Comparison of ENCODE assay signal across 10 cellular contexts in the genomic region with DNA sequence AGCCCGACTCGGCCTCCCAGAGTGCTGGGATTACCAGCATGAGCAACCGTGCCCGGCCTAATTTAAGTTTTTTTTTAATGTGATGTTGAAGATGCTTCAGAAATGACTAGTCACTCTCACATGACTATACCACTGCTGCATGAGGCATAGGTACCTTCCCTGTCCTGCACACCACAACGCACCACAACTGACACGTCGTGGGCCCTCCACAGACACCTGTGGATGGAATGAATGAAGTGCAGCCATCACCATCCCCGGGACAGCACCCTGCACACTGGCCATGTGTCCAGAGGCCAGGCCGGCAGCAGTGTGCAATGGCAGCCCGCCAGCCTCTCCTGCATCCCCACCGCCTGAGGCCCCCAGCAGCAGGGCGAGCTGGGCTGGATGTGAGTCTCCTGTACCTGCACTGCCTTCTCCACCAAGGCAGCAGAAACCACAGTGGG. TPM values are rescaled to one million over a fixed set of nuclear protein-coding genes. Genes with fewer than 3 reads are reported as not detected.
DNase-seq lines count a peak whose midpoint lies in the region; ATAC-seq, FAIRE-seq and TF ChIP-seq lines count a peak whose summit lies in the region.
"Had no signal": no experiment of that assay in that cellular context is flagged by ENCODE, and none has a peak within 500 bp of the region (broad histone marks: within the 10 kb centered on the region; RNA-seq: fewer than 3 reads in every experiment).

No MANE protein-coding gene starts in this region.

- H3K9me3 Mint-ChIP-seq in endodermal cell, result no peaks in the 10 kb centered on the region

- H3K4me3 Mint-ChIP-seq in endodermal cell, result no peak overlapping the region

- DNase-seq in kidney (peak; percentile 67), NCI-H187 (lab: John Stamatoyannopoulos, UW) (no peak), SHP77 (lab: John Stamatoyannopoulos, UW) (no peak), NCI-H526 treated with DMSO at 0.1 percent for 48 hours (lab: John Stamatoyannopoulos, UW) (no peak), endodermal cell (no peak)
- DNase-seq: dermis blood vessel endothelial cell had no signal

- peaks cover 3% of the 10 kb centered on the region for H3K36me3 Mint-ChIP-seq in endodermal cell (ENCODE audit: low read depth)

- H3K36me3 ChIP-seq in kidney (ENCODE audit: control insufficient read depth in 1 of 2, insufficient read depth in 2 of 2, low read length in 2 of 2) (peaks cover 10 to 13% of the 10 kb centered on the region in 2 donors), endodermal cell (ENCODE audit: control insufficient read depth, insufficient read depth, low read length) (peaks cover 23% of the 10 kb centered on the region)

- H3K27ac Mint-ChIP-seq in endodermal cell, result no peak overlapping the region

- intact Hi-C loops in kidney (cut with DNase I), result no loop called here

- H3K9me3 ChIP-seq in kidney (ENCODE audit: control insufficient read depth in 1 of 2, low read length in 2 of 2) (no peaks in the 10 kb centered on the region), endodermal cell (ENCODE audit: control insufficient read depth, low read length) (no peaks in the 10 kb centered on the region)

- TF ChIP-seq CTCF in kidney (IDR thresholded peaks at IDR 0.05; ENCODE audit: borderline replicate concordance, extremely low read depth, insufficient read depth) (no peak), endodermal cell (conservative IDR thresholded peaks at IDR 0.05) (no peak)

- no peaks in the 10 kb centered on the region for H3K27me3 ChIP-seq in endodermal cell (ENCODE audit: control insufficient read depth, insufficient read depth, low read length, poor library complexity, severe bottlenecking)

- H3K4me1 Mint-ChIP-seq in endodermal cell, result peaks cover 6% of the 10 kb centered on the region

- H3K4me1 ChIP-seq in kidney (ENCODE audit: control insufficient read depth in 1 of 2, insufficient read depth in 1 of 2, low read depth in 1 of 2, low read length in 2 of 2), result peaks cover 0 to 4% of the 10 kb centered on the region in 2 donors
- H3K4me1 ChIP-seq in endodermal cell (ENCODE audit: control insufficient read depth, insufficient read depth, low read length), result no peaks in the 10 kb centered on the region

- FAIRE-seq in kidney (lab: Jason Lieb, UNC), result no peak
- FAIRE-seq: G401.6 had no signal

- H3K27ac ChIP-seq in kidney (ENCODE audit: low read depth in 2 of 2, low read length in 2 of 2), result no peak overlapping the region
- no peak overlapping the region for H3K27ac ChIP-seq in endodermal cell (ENCODE audit: low read depth, low read length)

- ATAC-seq in GM18508 (IDR thresholded peaks at IDR 0.05; ENCODE audit: insufficient read depth, unreplicated experiment), result peak; percentile 75
- ATAC-seq in GM21529 (IDR thresholded peaks at IDR 0.05; ENCODE audit: unreplicated experiment), result peak; percentile 68
- peak; percentile 66 for ATAC-seq in HG03460 (IDR thresholded peaks at IDR 0.05; ENCODE audit: unreplicated experiment)

- 92 to 94% methylated on average over 4 to 12 of the region's 12 CpGs for WGBS in endodermal cell (ENCODE audit: insufficient coverage in 1 of 2, insufficient read length in 1 of 2), 2 experiments

- no peaks in the 10 kb centered on the region for H3K27me3 Mint-ChIP-seq in endodermal cell (ENCODE audit: insufficient read depth)

- H3K4me3 ChIP-seq in kidney (ENCODE audit: low read length in 2 of 2), result no peak overlapping the region
- no peak overlapping the region for H3K4me3 ChIP-seq in endodermal cell (ENCODE audit: low read length)

- H3K9ac ChIP-seq in kidney (ENCODE audit: low read length in 2 of 2) (no peak overlapping the region), endodermal cell (ENCODE audit: extremely low read depth, low read length, poor library complexity, severe bottlenecking) (no peak overlapping the region)

RNA-seq across cellular contexts. Expression of gene VOPP1, which starts 55.1 kb away (rescaled TPM):
- total RNA-seq in kidney (98.7 TPM), endodermal cell (10 to 100 TPM; 48.8 to 53.6 TPM)
- 47.3 TPM for polyA plus RNA-seq in kidney (ENCODE audit: insufficient read depth, low read depth, low replicate concordance)
- 58.9 TPM for polyA plus RNA-seq in endodermal cell (2013, experiment 1 of 2)
- 58.6 TPM for polyA plus RNA-seq in endodermal cell (2013, experiment 2 of 2)
